Comparison of ENCODE assay signal across 32 cellular contexts in the genomic region with DNA sequence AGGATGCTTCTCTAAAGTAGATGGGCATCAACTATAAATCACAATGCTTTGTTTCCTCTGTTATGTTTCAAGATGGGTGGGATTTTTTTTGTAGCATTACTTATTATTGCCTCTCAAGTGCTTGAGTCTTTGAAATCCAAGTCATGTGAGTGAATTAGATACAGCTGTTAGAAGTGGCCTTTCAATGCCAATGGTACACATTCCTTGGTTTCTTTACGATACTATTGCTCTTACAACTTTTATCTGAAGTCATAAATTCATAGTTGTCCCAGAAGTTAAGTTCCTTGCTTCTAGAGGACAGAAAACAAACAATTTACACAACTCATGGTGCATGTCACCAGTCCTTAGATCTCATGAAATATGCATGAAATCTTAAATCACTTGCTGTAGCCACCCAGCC. TPM values are rescaled to one million over a fixed set of nuclear protein-coding genes. Genes with fewer than 3 reads are reported as not detected.
"Had no signal": no experiment of that assay in that cellular context is flagged by ENCODE, and none has a peak within 500 bp of the region (broad histone marks: within the 10 kb centered on the region; RNA-seq: fewer than 3 reads in every experiment).

No MANE protein-coding gene starts in this region.

- H3K4me1 Mint-ChIP-seq: activated CD4-positive, alpha-beta memory T cell treated with anti-CD3 and anti-CD28 coated beads, Interleukin-2, amount 10 ng/mL, durations not matched to agents 7 days and 5 days; activated CD4-positive, alpha-beta T cell treated with anti-CD3 and anti-CD28 coated beads, Interleukin-2, amount 10 ng/mL, durations not matched to agents 7 days and 5 days; activated naive CD4-positive, alpha-beta T cell treated with anti-CD3 and anti-CD28 coated beads, Interleukin-2, amount 10 ng/mL, durations not matched to agents 7 days and 5 days; activated naive CD8-positive, alpha-beta T cell treated with anti-CD3 and anti-CD28 coated beads, Interleukin-2, amount 10 ng/mL, durations not matched to agents 7 days and 5 days; brain; WTC11 had no signal

- H3K9me3 Mint-ChIP-seq: activated CD4-positive, alpha-beta memory T cell treated with anti-CD3 and anti-CD28 coated beads, Interleukin-2, amount 10 ng/mL, durations not matched to agents 7 days and 5 days; activated CD4-positive, alpha-beta T cell treated with anti-CD3 and anti-CD28 coated beads, Interleukin-2, amount 10 ng/mL, durations not matched to agents 7 days and 5 days; activated naive CD4-positive, alpha-beta T cell treated with anti-CD3 and anti-CD28 coated beads, Interleukin-2, amount 10 ng/mL, durations not matched to agents 7 days and 5 days; activated naive CD8-positive, alpha-beta T cell treated with anti-CD3 and anti-CD28 coated beads, Interleukin-2, amount 10 ng/mL, durations not matched to agents 7 days and 5 days; activated T-cell treated with anti-CD3 and anti-CD28 coated beads, Interleukin-2, amount 50 U/mL, for 72 hours; brain; WTC11 had no signal

- DNase-seq: activated CD4-positive, alpha-beta memory T cell treated with anti-CD3 and anti-CD28 coated beads, Interleukin-2, amount 10 ng/mL, durations not matched to agents 7 days and 5 days; activated CD4-positive, alpha-beta T cell treated with anti-CD3 and anti-CD28 coated beads for 1 hour; activated CD4-positive, alpha-beta T cell treated with anti-CD3 and anti-CD28 coated beads for 4 hours; activated CD4-positive, alpha-beta T cell treated with anti-CD3 and anti-CD28 coated beads, Interleukin-2, amount 10 ng/mL, durations not matched to agents 7 days and 5 days; activated CD4-positive, alpha-beta T cell treated with anti-CD3 and anti-CD28 coated beads, Interleukin-2, amount 50 U/mL, for 4 hours; activated CD8-positive, alpha-beta memory T cell treated with anti-CD3 and anti-CD28 coated beads, Interleukin-2, amount 50 U/mL, for 48 hours; activated gamma-delta T cell; activated naive CD4-positive, alpha-beta T cell; activated naive CD4-positive, alpha-beta T cell treated with anti-CD3 and anti-CD28 coated beads, Interleukin-2, amount 10 ng/mL, durations not matched to agents 7 days and 5 days; activated naive CD8-positive, alpha-beta T cell treated with anti-CD3 and anti-CD28 coated beads, Interleukin-2, amount 10 ng/mL, durations not matched to agents 7 days and 5 days; activated T-cell treated with anti-CD3 and anti-CD28 coated beads for 4 hours; activated T-cell treated with anti-CD3 and anti-CD28 coated beads, Interleukin-2, amount 50 U/mL, for 24 hours; activated T-cell treated with anti-CD3 and anti-CD28 coated beads, Interleukin-2, amount 50 U/mL, for 72 hours; central memory CD4-positive, alpha-beta T cell; cerebellar nuclear complex; colonic mucosa; effector CD8-positive, alpha-beta T cell; esophagus squamous epithelium; foreskin melanocyte; heart right ventricle; hypothalamus had no signal

- H3K4me3 ChIP-seq: ascending aorta, breast epithelium, cardiac muscle cell, colonic mucosa, esophagus squamous epithelium, gastroesophageal sphincter, heart right ventricle had no signal

- H3K36me3 Mint-ChIP-seq: activated naive CD4-positive, alpha-beta T cell treated with anti-CD3 and anti-CD28 coated beads, Interleukin-2, amount 10 ng/mL, durations not matched to agents 7 days and 5 days; activated naive CD4-positive, alpha-beta T cell treated with anti-CD3 and anti-CD28 coated beads, Interleukin-2, amount 50 U/mL, for 72 hours; activated naive CD8-positive, alpha-beta T cell treated with anti-CD3 and anti-CD28 coated beads, Interleukin-2, amount 10 ng/mL, durations not matched to agents 7 days and 5 days; brain; WTC11 had no signal

- H3K4me1 ChIP-seq: ascending aorta, breast epithelium, esophagus squamous epithelium, gastroesophageal sphincter, heart right ventricle had no signal

- H3K27me3 ChIP-seq: ascending aorta, breast epithelium, cardiac muscle cell, colonic mucosa, esophagus squamous epithelium, gastroesophageal sphincter, heart right ventricle had no signal

- H3K27me3 Mint-ChIP-seq: activated CD4-positive, alpha-beta memory T cell treated with anti-CD3 and anti-CD28 coated beads, Interleukin-2, amount 10 ng/mL, durations not matched to agents 7 days and 5 days; activated CD4-positive, alpha-beta T cell treated with anti-CD3 and anti-CD28 coated beads, Interleukin-2, amount 10 ng/mL, durations not matched to agents 7 days and 5 days; activated naive CD4-positive, alpha-beta T cell treated with anti-CD3 and anti-CD28 coated beads, Interleukin-2, amount 10 ng/mL, durations not matched to agents 7 days and 5 days; activated naive CD8-positive, alpha-beta T cell treated with anti-CD3 and anti-CD28 coated beads, Interleukin-2, amount 10 ng/mL, durations not matched to agents 7 days and 5 days had no signal

- H3K36me3 ChIP-seq: ascending aorta, breast epithelium, cardiac muscle cell, colonic mucosa, esophagus squamous epithelium, gastroesophageal sphincter, heart right ventricle had no signal

- H3K27ac ChIP-seq: ascending aorta, breast epithelium, cardiac muscle cell, colonic mucosa, epithelial cell of prostate, esophagus squamous epithelium, gastroesophageal sphincter, heart right ventricle had no signal

- ATAC-seq: activated naive CD4-positive, alpha-beta T cell treated with anti-CD3 and anti-CD28 coated beads, Interleukin-2, amount 50 U/mL, for 72 hours; activated T-cell treated with anti-CD3 and anti-CD28 coated beads, Interleukin-2, amount 50 U/mL, for 72 hours; gastroesophageal sphincter; heart right ventricle; WTC11 had no signal

- H3K4me3 Mint-ChIP-seq: activated CD4-positive, alpha-beta memory T cell treated with anti-CD3 and anti-CD28 coated beads, Interleukin-2, amount 10 ng/mL, durations not matched to agents 7 days and 5 days; activated CD4-positive, alpha-beta T cell treated with anti-CD3 and anti-CD28 coated beads, Interleukin-2, amount 10 ng/mL, durations not matched to agents 7 days and 5 days; activated naive CD4-positive, alpha-beta T cell treated with anti-CD3 and anti-CD28 coated beads, Interleukin-2, amount 10 ng/mL, durations not matched to agents 7 days and 5 days; activated naive CD8-positive, alpha-beta T cell treated with anti-CD3 and anti-CD28 coated beads, Interleukin-2, amount 10 ng/mL, durations not matched to agents 7 days and 5 days; activated T-cell treated with anti-CD3 and anti-CD28 coated beads, Interleukin-2, amount 50 U/mL, for 24 hours; activated T-cell treated with anti-CD3 and anti-CD28 coated beads, Interleukin-2, amount 50 U/mL, for 72 hours; brain; WTC11 had no signal

- H3K9me3 ChIP-seq: ascending aorta, breast epithelium, colonic mucosa, esophagus squamous epithelium, gastroesophageal sphincter, heart right ventricle had no signal

- H3K27ac Mint-ChIP-seq: activated CD4-positive, alpha-beta memory T cell treated with anti-CD3 and anti-CD28 coated beads, Interleukin-2, amount 10 ng/mL, durations not matched to agents 7 days and 5 days; activated CD4-positive, alpha-beta T cell treated with anti-CD3 and anti-CD28 coated beads, Interleukin-2, amount 10 ng/mL, durations not matched to agents 7 days and 5 days; activated naive CD4-positive, alpha-beta T cell treated with anti-CD3 and anti-CD28 coated beads, Interleukin-2, amount 10 ng/mL, durations not matched to agents 7 days and 5 days; activated naive CD4-positive, alpha-beta T cell treated with anti-CD3 and anti-CD28 coated beads, Interleukin-2, amount 50 U/mL, for 72 hours; activated naive CD8-positive, alpha-beta T cell treated with anti-CD3 and anti-CD28 coated beads, Interleukin-2, amount 10 ng/mL, durations not matched to agents 7 days and 5 days; activated T-cell treated with anti-CD3 and anti-CD28 coated beads, Interleukin-2, amount 50 U/mL, for 24 hours; activated T-cell treated with anti-CD3 and anti-CD28 coated beads, Interleukin-2, amount 50 U/mL, for 72 hours; brain; WTC11 had no signal

RNA-seq across cellular contexts. Expression of a gene that starts 15.5 kb away (rescaled TPM):
- total RNA-seq: activated CD4-positive, alpha-beta memory T cell treated with anti-CD3 and anti-CD28 coated beads, Interleukin-2, amount 10 ng/mL, durations not matched to agents 7 days and 5 days; activated CD4-positive, alpha-beta T cell treated with anti-CD3 and anti-CD28 coated beads, Interleukin-2, amount 10 ng/mL, durations not matched to agents 7 days and 5 days; activated naive CD4-positive, alpha-beta T cell treated with anti-CD3 and anti-CD28 coated beads, Interleukin-2, amount 50 U/mL, for 72 hours; activated naive CD8-positive, alpha-beta T cell treated with anti-CD3 and anti-CD28 coated beads, Interleukin-2, amount 10 ng/mL, durations not matched to agents 7 days and 5 days; activated T-cell treated with anti-CD3 and anti-CD28 coated beads, Interleukin-2, amount 50 U/mL, for 72 hours; dermis microvascular lymphatic vessel endothelial cell; endothelial cell of umbilical vein; glomerular endothelial cell had no signal
